ENCODE assay signal across 24 cellular contexts in genomic region chr22:29049655-29050263, GRCh38. TPM values are rescaled to one million over a fixed set of nuclear protein-coding genes. Genes with fewer than 3 reads are reported as not detected.
"Had no signal": no experiment of that assay in that cellular context is flagged by ENCODE, and none has a peak within 500 bp of the region (broad histone marks: within the 10 kb centered on the region; RNA-seq: fewer than 3 reads in every experiment).

No MANE protein-coding gene starts in this region.

- H3K4me1 Mint-ChIP-seq: immature natural killer cell, mesothelial cell of epicardium had no signal

- H3K36me3 ChIP-seq: transverse colon had no signal

- H3K27ac ChIP-seq: gastroesophageal sphincter, heart right ventricle, suprapubic skin, transverse colon, vagina, WERI-Rb-1 had no signal

- DNase-seq: activated CD4-positive, alpha-beta memory T cell treated with anti-CD3 and anti-CD28 coated beads for 36 hours; activated CD4-positive, alpha-beta T cell treated with anti-CD3 and anti-CD28 coated beads for 4 hours; activated gamma-delta T cell treated with Interleukin-2 at 50 U/mL for 16 hours; activated T-cell treated with anti-CD3 and anti-CD28 coated beads for 4 hours; cerebellar nuclear complex; cortex of kidney; heart right ventricle; immature natural killer cell; nucleus accumbens; posterior cingulate gyrus; stimulated activated CD4-positive, alpha-beta T cell treated with anti-CD3 and anti-CD28 coated beads, Interleukin-2, amount 100 ng/mL, for 24 hours; T-helper 2 cell; transverse colon; WERI-Rb-1 had no signal

- H3K9me3 Mint-ChIP-seq: activated CD4-positive, alpha-beta memory T cell treated with anti-CD3 and anti-CD28 coated beads for 36 hours; activated T-helper 1 cell treated with anti-CD3 and anti-CD28 coated beads, Interleukin-12 subunit alpha, Interleukin-12 subunit beta, Interleukin-2, Interleukin-4 antibody, amounts not matched to agents 30 ng/mL and 10 ng/mL and 1 ng/mL, durations not matched to agents 14 hours and 24 hours and 36 hours; immature natural killer cell; mesothelial cell of epicardium; natural killer cell treated with Interleukin-12 subunit alpha and Interleukin-12 subunit beta and Interleukin-15 and Interleukin-18, amount 100 ng/mL, for 72 hours; stimulated activated naive CD8-positive, alpha-beta T cell treated with anti-CD3 and anti-CD28 coated beads, Interleukin-15, Interleukin-2, amounts not matched to agents 100 ng/mL and 50 ng/mL, for 24 hours had no signal

- H3K27ac Mint-ChIP-seq: activated CD4-positive, alpha-beta memory T cell treated with anti-CD3 and anti-CD28 coated beads for 36 hours; activated naive CD8-positive, alpha-beta T cell; activated T-helper 1 cell treated with anti-CD3 and anti-CD28 coated beads, Interleukin-12 subunit alpha, Interleukin-12 subunit beta, Interleukin-2, Interleukin-4 antibody, amounts not matched to agents 30 ng/mL and 10 ng/mL and 1 ng/mL, durations not matched to agents 14 hours and 24 hours and 36 hours; immature natural killer cell; mesothelial cell of epicardium; natural killer cell treated with Interleukin-12 subunit alpha and Interleukin-12 subunit beta and Interleukin-15 and Interleukin-18, amount 100 ng/mL, for 72 hours; stimulated activated naive CD8-positive, alpha-beta T cell treated with anti-CD3 and anti-CD28 coated beads, Interleukin-15, Interleukin-2, amounts not matched to agents 100 ng/mL and 50 ng/mL, for 24 hours had no signal

- H3K36me3 Mint-ChIP-seq: natural killer cell treated with Interleukin-12 subunit alpha and Interleukin-12 subunit beta and Interleukin-15 and Interleukin-18, amount 100 ng/mL, for 72 hours had no signal

- H3K4me1 ChIP-seq: heart right ventricle, transverse colon had no signal

- ATAC-seq: gastroesophageal sphincter had no signal

- H3K27me3 ChIP-seq: gastroesophageal sphincter, heart right ventricle, suprapubic skin, transverse colon, vagina had no signal

- H3K27me3 Mint-ChIP-seq: activated CD4-positive, alpha-beta memory T cell treated with anti-CD3 and anti-CD28 coated beads for 36 hours; activated naive CD8-positive, alpha-beta T cell; stimulated activated naive CD8-positive, alpha-beta T cell treated with anti-CD3 and anti-CD28 coated beads, Interleukin-15, Interleukin-2, amounts not matched to agents 100 ng/mL and 50 ng/mL, for 24 hours had no signal

- H3K4me3 Mint-ChIP-seq: activated CD4-positive, alpha-beta memory T cell treated with anti-CD3 and anti-CD28 coated beads for 36 hours; activated naive CD8-positive, alpha-beta T cell; activated T-helper 1 cell treated with anti-CD3 and anti-CD28 coated beads, Interleukin-12 subunit alpha, Interleukin-12 subunit beta, Interleukin-2, Interleukin-4 antibody, amounts not matched to agents 30 ng/mL and 10 ng/mL and 1 ng/mL, durations not matched to agents 14 hours and 24 hours and 36 hours; immature natural killer cell; mesothelial cell of epicardium; natural killer cell treated with Interleukin-12 subunit alpha and Interleukin-12 subunit beta and Interleukin-15 and Interleukin-18, amount 100 ng/mL, for 72 hours; stimulated activated naive CD8-positive, alpha-beta T cell treated with anti-CD3 and anti-CD28 coated beads, Interleukin-15, Interleukin-2, amounts not matched to agents 100 ng/mL and 50 ng/mL, for 24 hours had no signal

- H3K4me3 ChIP-seq: gastroesophageal sphincter, heart right ventricle, lung, suprapubic skin, transverse colon, vagina had no signal

RNA-seq across cellular contexts. Expression of gene C22orf31, which starts 11.9 kb away (rescaled TPM):
- total RNA-seq: activated CD4-positive, alpha-beta memory T cell treated with anti-CD3 and anti-CD28 coated beads for 36 hours; activated T-helper 1 cell treated with anti-CD3 and anti-CD28 coated beads, Interleukin-12 subunit alpha, Interleukin-12 subunit beta, Interleukin-2, Interleukin-4 antibody, amounts not matched to agents 30 ng/mL and 10 ng/mL and 1 ng/mL, durations not matched to agents 14 hours and 24 hours and 36 hours; bronchial epithelial cell; gastroesophageal sphincter; lung; natural killer cell treated with Interleukin-12 subunit alpha and Interleukin-12 subunit beta and Interleukin-15 and Interleukin-18, amount 100 ng/mL, for 72 hours; suprapubic skin; transverse colon; vagina had no signal
- polyA plus RNA-seq: heart right ventricle, immature natural killer cell had no signal

RNA-seq across cellular contexts. Expression of gene KREMEN1, which starts 23.1 kb away (rescaled TPM):
- polyA plus RNA-seq: immature natural killer cell had no signal
